16 cellular contexts compared by ENCODE assay signal in genomic region chr1:226603976-226604845, GRCh38. TPM values are rescaled to one million over a fixed set of nuclear protein-coding genes. Genes with fewer than 3 reads are reported as not detected.
DNase-seq lines count a peak whose midpoint lies in the region; ATAC-seq and TF ChIP-seq lines count a peak whose summit lies in the region.
"Had no signal": no experiment of that assay in that cellular context is flagged by ENCODE, and none has a peak within 500 bp of the region (broad histone marks: within the 10 kb centered on the region; RNA-seq: fewer than 3 reads in every experiment).

No MANE protein-coding gene starts in this region.

- no peak for ATAC-seq in activated naive CD4-positive, alpha-beta T cell treated with anti-CD3 and anti-CD28 coated beads, Interleukin-2, amount 50 U/mL, for 72 hours
- ATAC-seq in GM18909 (IDR thresholded peaks at IDR 0.05; ENCODE audit: poor library complexity, unreplicated experiment): no peak
- ATAC-seq: activated CD8-positive, alpha-beta T cell treated with anti-CD3 and anti-CD28 coated beads for 36 hours; left colon had no signal

- no peak overlapping the region for H3K27ac Mint-ChIP-seq in activated naive CD4-positive, alpha-beta T cell treated with anti-CD3 and anti-CD28 coated beads, Interleukin-2, amount 10 ng/mL, durations not matched to agents 7 days and 5 days
- no peak overlapping the region for H3K27ac Mint-ChIP-seq in activated naive CD4-positive, alpha-beta T cell treated with anti-CD3 and anti-CD28 coated beads, Interleukin-2, amount 50 U/mL, for 72 hours
- H3K27ac Mint-ChIP-seq in mesothelial cell of epicardium: peak overlapping the region; percentile 8
- no peak overlapping the region for H3K27ac Mint-ChIP-seq in glutamatergic neuron (ENCODE audit: unreplicated experiment)
- H3K27ac Mint-ChIP-seq: activated CD8-positive, alpha-beta T cell treated with anti-CD3 and anti-CD28 coated beads for 36 hours had no signal

- no peaks in the 10 kb centered on the region for H3K36me3 ChIP-seq in transverse colon
- H3K36me3 ChIP-seq: neutrophil, thoracic aorta had no signal

- no peaks in the 10 kb centered on the region for H3K9me3 Mint-ChIP-seq in activated naive CD4-positive, alpha-beta T cell treated with anti-CD3 and anti-CD28 coated beads, Interleukin-2, amount 10 ng/mL, durations not matched to agents 7 days and 5 days
- no peaks in the 10 kb centered on the region for H3K9me3 Mint-ChIP-seq in activated naive CD4-positive, alpha-beta T cell treated with anti-CD3 and anti-CD28 coated beads, Interleukin-2, amount 50 U/mL, for 72 hours
- no peaks in the 10 kb centered on the region for H3K9me3 Mint-ChIP-seq in mesothelial cell of epicardium
- peaks cover 4% of the 10 kb centered on the region for H3K9me3 Mint-ChIP-seq in glutamatergic neuron (ENCODE audit: unreplicated experiment)
- H3K9me3 Mint-ChIP-seq: activated CD8-positive, alpha-beta T cell treated with anti-CD3 and anti-CD28 coated beads for 36 hours had no signal

- CTCF ChIA-PET in activated naive CD4-positive, alpha-beta T cell treated with anti-CD3 and anti-CD28 coated beads, Interleukin-2, amount 10 ng/mL, durations not matched to agents 7 days and 5 days (lab: Charles Lee): interaction anchor here (0.7 to 1.1 kb wide), 2 partner anchors 10 to 147 kb away, joined by 3 read pairs; no protein-coding TSS in a partner anchor

- H3K4me1 Mint-ChIP-seq in activated naive CD4-positive, alpha-beta T cell treated with anti-CD3 and anti-CD28 coated beads, Interleukin-2, amount 10 ng/mL, durations not matched to agents 7 days and 5 days: no peaks in the 10 kb centered on the region
- H3K4me1 Mint-ChIP-seq in mesothelial cell of epicardium (peaks cover 36% of the 10 kb centered on the region), glutamatergic neuron (ENCODE audit: low read depth, unreplicated experiment) (peaks cover 7% of the 10 kb centered on the region)

- DNase-seq in activated naive CD4-positive, alpha-beta T cell treated with anti-CD3 and anti-CD28 coated beads, Interleukin-2, amount 10 ng/mL, durations not matched to agents 7 days and 5 days: peak; percentile 10
- DNase-seq in activated naive CD4-positive, alpha-beta T cell treated with anti-CD3 and anti-CD28 coated beads, Interleukin-2, amount 50 U/mL, for 72 hours (ENCODE audit: low spot score in 2 of 2): no peak
- peak; percentile 3 for DNase-seq in choroid plexus epithelial cell (ENCODE audit: low read depth)
- DNase-seq in mesothelial cell of epicardium (ENCODE audit: low spot score in 2 of 2, unreplicated experiment in 2 of 2): no peak
- no peak for DNase-seq in transverse colon
- DNase-seq in germinal center (ENCODE audit: low spot score): no peak
- no peak for DNase-seq in glutamatergic neuron
- DNase-seq: activated CD8-positive, alpha-beta T cell treated with anti-CD3 and anti-CD28 coated beads for 36 hours; activated naive CD4-positive, alpha-beta T cell; COR-L47; NCI-H187 treated with DMSO at 0.1 percent for 48 hours had no signal

- 76% methylated on average over 22 of the region's 22 CpGs; no CpG with 5 or more reads in 1 of the 2 donors for WGBS in transverse colon (ENCODE audit: low coverage in 1 of 2), 2 donors

- H3K4me1 ChIP-seq in transverse colon: peaks cover 9 to 26% (median 14%) of the 10 kb centered on the region in 4 donors

- H3K27me3 Mint-ChIP-seq in activated naive CD4-positive, alpha-beta T cell treated with anti-CD3 and anti-CD28 coated beads, Interleukin-2, amount 10 ng/mL, durations not matched to agents 7 days and 5 days: peaks cover 22% of the 10 kb centered on the region
- H3K27me3 Mint-ChIP-seq in mesothelial cell of epicardium (ENCODE audit: low read depth): peaks cover 3% of the 10 kb centered on the region
- peaks cover 9% of the 10 kb centered on the region for H3K27me3 Mint-ChIP-seq in glutamatergic neuron (ENCODE audit: unreplicated experiment)
- H3K27me3 Mint-ChIP-seq: activated CD8-positive, alpha-beta T cell treated with anti-CD3 and anti-CD28 coated beads for 36 hours had no signal

- no peak for TF ChIP-seq EP300 in transverse colon (IDR thresholded peaks at IDR 0.05; ENCODE audit: low read depth)

- H3K27me3 ChIP-seq in transverse colon: no peaks in the 10 kb centered on the region

- intact Hi-C loops in transverse colon (cut with DNase I; ENCODE audit: low total_unique reads): no loop called here

- H3K27ac ChIP-seq in transverse colon: peak overlapping the region; percentile 63 to 80 (median 74)
- H3K27ac ChIP-seq: neutrophil had no signal

- no peak for TF ChIP-seq POLR2A in transverse colon (IDR thresholded peaks at IDR 0.05)

- no peak overlapping the region for H3K4me3 ChIP-seq in choroid plexus epithelial cell (ENCODE audit: low read depth, low read length)
- no peak overlapping the region for H3K4me3 ChIP-seq in transverse colon

- in situ Hi-C loops in transverse colon (cut with MboI; ENCODE audit: low pct_ligation_motif_present in 1 of 4, low pct_unique_long_range_greater_than_20kb in 1 of 4, low sequenced_read_pairs in 3 of 4): loop anchor here in 2 of 4 donors (25.0 kb wide), 1 partner anchor 192 kb away; the partner anchor contains the start of gene PARP1 (in 2 of the 2)

- H3K4me3 Mint-ChIP-seq in activated naive CD4-positive, alpha-beta T cell treated with anti-CD3 and anti-CD28 coated beads, Interleukin-2, amount 10 ng/mL, durations not matched to agents 7 days and 5 days: no peak overlapping the region
- H3K4me3 Mint-ChIP-seq in mesothelial cell of epicardium (no peak overlapping the region), glutamatergic neuron (ENCODE audit: unreplicated experiment) (no peak overlapping the region)
- H3K4me3 Mint-ChIP-seq: activated CD8-positive, alpha-beta T cell treated with anti-CD3 and anti-CD28 coated beads for 36 hours had no signal

- no peaks in the 10 kb centered on the region for H3K36me3 Mint-ChIP-seq in activated naive CD4-positive, alpha-beta T cell treated with anti-CD3 and anti-CD28 coated beads, Interleukin-2, amount 10 ng/mL, durations not matched to agents 7 days and 5 days
- H3K36me3 Mint-ChIP-seq in activated naive CD4-positive, alpha-beta T cell treated with anti-CD3 and anti-CD28 coated beads, Interleukin-2, amount 50 U/mL, for 72 hours: no peaks in the 10 kb centered on the region
- no peaks in the 10 kb centered on the region for H3K36me3 Mint-ChIP-seq in mesothelial cell of epicardium
- H3K36me3 Mint-ChIP-seq in glutamatergic neuron (ENCODE audit: unreplicated experiment): no peaks in the 10 kb centered on the region

- TF ChIP-seq CTCF in choroid plexus epithelial cell (conservative IDR thresholded peaks at IDR 0.05; ENCODE audit: low read depth, low read length): no peak
- no peak for TF ChIP-seq CTCF in mesothelial cell of epicardium (IDR thresholded peaks at IDR 0.05; ENCODE audit: unreplicated experiment)
- no peak for TF ChIP-seq CTCF in transverse colon (IDR thresholded peaks at IDR 0.05)
- no peak for TF ChIP-seq CTCF in glutamatergic neuron (IDR thresholded peaks at IDR 0.05; ENCODE audit: partially characterized antibody, unreplicated experiment)

- no peaks in the 10 kb centered on the region for H3K9me3 ChIP-seq in transverse colon
- H3K9me3 ChIP-seq: neutrophil, thoracic aorta had no signal

RNA-seq across cellular contexts. Expression of gene STUM, which starts 55.6 kb away (rescaled TPM):
- not detected for total RNA-seq in activated naive CD4-positive, alpha-beta T cell treated with anti-CD3 and anti-CD28 coated beads, Interleukin-2, amount 50 U/mL, for 72 hours
- 0.07 to 0.18 TPM (median 0.09 TPM) in 3 replicates for total RNA-seq in mesothelial cell of epicardium
- 1 to 10 TPM; 1.4 to 4.1 (median 3.3) TPM for total RNA-seq in transverse colon
- 11.0 TPM for total RNA-seq in glutamatergic neuron (ENCODE audit: unreplicated experiment)
- total RNA-seq: A172; activated CD8-positive, alpha-beta T cell treated with anti-CD3 and anti-CD28 coated beads for 36 hours had no signal

Comparison
In these comparisons a context has a peak if more than half of its experiments do, and no peak if none do; other contexts are left out.
1. DNase-seq: peak in activated naive CD4-positive, alpha-beta T cell treated with anti-CD3 and anti-CD28 coated beads, Interleukin-2, amount 10 ng/mL, durations not matched to agents 7 days and 5 days (single experiment) and choroid plexus epithelial cell (single experiment); none in activated naive CD4-positive, alpha-beta T cell treated with anti-CD3 and anti-CD28 coated beads, Interleukin-2, amount 50 U/mL, for 72 hours (0 of 2), mesothelial cell of epicardium (0 of 2), transverse colon (single experiment), germinal center (single experiment) and glutamatergic neuron (single experiment).